ENCODE assay signal across 2 cellular contexts in genomic region chr2:75834588-75834987, GRCh38.
TF ChIP-seq lines count a peak whose summit lies in the region.

No MANE protein-coding gene starts in this region.

TF ChIP-seq in GM23338, 12 proteins besides CTCF, POLR2A, EP300 and RAD21:
- peak; percentile 67 for TF ChIP-seq ZNF462 (CRISPR knock-in tag; IDR thresholded peaks at IDR 0.05)

TF ChIP-seq in HepG2, 621 proteins besides CTCF, POLR2A, EP300 and RAD21:
- peak; percentile 30; the same call in 1 of the 2 replicates for TF ChIP-seq SMC3 (IDR thresholded peaks at IDR 0.05; ENCODE audit: low read length)
